23 cellular contexts compared by ENCODE assay signal in genomic region chr19:35665604-35666003, GRCh38. TPM values are rescaled to one million over a fixed set of nuclear protein-coding genes. Genes with fewer than 3 reads are reported as not detected.
DNase-seq lines count a peak whose midpoint lies in the region; ATAC-seq, FAIRE-seq and TF ChIP-seq lines count a peak whose summit lies in the region.
"Had no signal": no experiment of that assay in that cellular context is flagged by ENCODE, and none has a peak within 500 bp of the region (broad histone marks: within the 10 kb centered on the region; RNA-seq: fewer than 3 reads in every experiment).

No MANE protein-coding gene starts in this region.

- no peak for FAIRE-seq in HepG2 (lab: Jason Lieb, UNC)
- FAIRE-seq: GM12891, GM18507, H54 had no signal

- H3K36me3 ChIP-seq in HepG2 (replicated peaks in 1 of 2; ENCODE audit: control insufficient read depth in 1 of 2, insufficient read depth in 2 of 2, low read length in 2 of 2) (no peaks in the 10 kb centered on the region), right lobe of liver (no peaks in the 10 kb centered on the region), Karpas-422 (ENCODE audit: insufficient read depth, low read length) (no peaks in the 10 kb centered on the region), sigmoid colon (peaks cover 0 to 56% (median 7%) of the 10 kb centered on the region in 4 donors), ascending aorta (peaks cover 0 to 34% of the 10 kb centered on the region in 2 donors)

- H3K27ac ChIP-seq in HepG2 (ENCODE audit: extremely low read length, insufficient read depth, low read length) (no peak overlapping the region), right lobe of liver (no peak overlapping the region), Karpas-422 (ENCODE audit: low read length) (no peak overlapping the region), sigmoid colon (no peak overlapping the region), ascending aorta (no peak overlapping the region)

- H3K4me2 ChIP-seq in HepG2 (ENCODE audit: low read depth, low read length): no peak overlapping the region
- H3K4me2 ChIP-seq in Karpas-422 (ENCODE audit: low read depth, low read length, poor library complexity, severe bottlenecking): no peak overlapping the region

- TF ChIP-seq POLR2A in HepG2 (IDR thresholded peaks at IDR 0.05; ENCODE audit: insufficient read depth in 1 of 2, low read depth in 2 of 2, low read length in 2 of 2) (no peak), right lobe of liver (IDR thresholded peaks at IDR 0.05) (no peak), sigmoid colon (IDR thresholded peaks at IDR 0.05) (no peak)

- H3K27me3 ChIP-seq in HepG2 (ENCODE audit: control insufficient read depth in 1 of 2, insufficient read depth in 2 of 2, low read length in 2 of 2) (0 out of 5 replicates have a peak, but pooled peaks cover 0 to 4% of the 10 kb centered on the region in 2 experiments), right lobe of liver (no peaks in the 10 kb centered on the region), Karpas-422 (ENCODE audit: low read length) (no peaks in the 10 kb centered on the region), sigmoid colon (no peaks in the 10 kb centered on the region), ascending aorta (no peaks in the 10 kb centered on the region)

- intact Hi-C loops in HepG2 (cut with micrococcal nuclease; ENCODE audit: unreplicated experiment): no loop called here
- intact Hi-C loops in right lobe of liver (cut with DNase I): no loop called here
- intact Hi-C loops in sigmoid colon (cut with DNase I): no loop called here
- intact Hi-C loops in ascending aorta (cut with DNase I): no loop called here

- H4K20me1 ChIP-seq in HepG2 (ENCODE audit: insufficient read depth, low read length) (no peaks in the 10 kb centered on the region), Karpas-422 (ENCODE audit: insufficient read depth, low read depth, low read length) (no peaks in the 10 kb centered on the region)

- H3K79me2 ChIP-seq in HepG2 (ENCODE audit: insufficient read depth, low read length): no peaks in the 10 kb centered on the region
- no peaks in the 10 kb centered on the region for H3K79me2 ChIP-seq in Karpas-422 (ENCODE audit: low read length)

- ATAC-seq in HepG2 (no peak), right lobe of liver (no peak), GM21360 (IDR thresholded peaks at IDR 0.05; ENCODE audit: unreplicated experiment) (no peak)

- no peak for TF ChIP-seq CTCF in HepG2 (CRISPR knock-in tag; IDR thresholded peaks at IDR 0.05)
- TF ChIP-seq CTCF in right lobe of liver (IDR thresholded peaks at IDR 0.05): no peak
- no peak for TF ChIP-seq CTCF in sigmoid colon (IDR thresholded peaks at IDR 0.05)
- TF ChIP-seq CTCF in ascending aorta (IDR thresholded peaks at IDR 0.05): no peak

- TF ChIP-seq EP300 in HepG2 (IDR thresholded peaks at IDR 0.05; ENCODE audit: low read depth in 2 of 2, low read length in 2 of 2) (no peak), HepG2 (CRISPR knock-in tag; IDR thresholded peaks at IDR 0.05; ENCODE audit: borderline replicate concordance) (no peak), sigmoid colon (IDR thresholded peaks at IDR 0.05) (no peak)

- POLR2A ChIA-PET in HepG2 (lab: Yijun Ruan, JAX): no interaction called here

- H3K9me3 ChIP-seq in HepG2 (ENCODE audit: low read length) (no peaks in the 10 kb centered on the region), right lobe of liver (no peaks in the 10 kb centered on the region), Karpas-422 (ENCODE audit: low read length) (no peaks in the 10 kb centered on the region), sigmoid colon (no peaks in the 10 kb centered on the region), ascending aorta (no peaks in the 10 kb centered on the region)

- H3K4me1 ChIP-seq in HepG2 (ENCODE audit: insufficient read depth, low read length) (peaks cover 32% of the 10 kb centered on the region), right lobe of liver (peaks cover 0 to 14% (median 7%) of the 10 kb centered on the region in 4 donors), Karpas-422 (ENCODE audit: low read length) (no peaks in the 10 kb centered on the region), sigmoid colon (no peaks in the 10 kb centered on the region), ascending aorta (no peaks in the 10 kb centered on the region)

- H3K4me3 ChIP-seq in HepG2 (replicated peaks in 1 of 3; ENCODE audit: insufficient read depth in 1 of 3, low read depth in 2 of 3, low read length in 3 of 3): no peak overlapping the region
- no peak overlapping the region for H3K4me3 ChIP-seq in right lobe of liver
- no peak overlapping the region for H3K4me3 ChIP-seq in Karpas-422 (ENCODE audit: low read length)
- no peak overlapping the region for H3K4me3 ChIP-seq in sigmoid colon
- no peak overlapping the region for H3K4me3 ChIP-seq in ascending aorta

- DNase-seq in HepG2 (ENCODE audit: low spot score) (no peak), right lobe of liver (no peak), Karpas-422 (peak; percentile 12), sigmoid colon (peak; percentile 52), ascending aorta (ENCODE audit: low spot score in 2 of 2) (no peak)
- DNase-seq: C1 segment of cervical spinal cord; Calu3; CD4-positive, alpha-beta memory T cell; COR-L47; DMS53; DMS79 treated with DMSO at 0.1 percent for 48 hours; GF-D8; GOT3; HCEC 1CT had no signal

- CTCF ChIA-PET in HepG2 (lab: Yijun Ruan, JAX; ENCODE audit: low intra/inter-chr PET ratio, low total read pairs): no interaction called here

- in situ Hi-C loops in HepG2 (cut with HindIII; ENCODE audit: extremely low pct_ligation_motif_present, low pct_unique_long_range_greater_than_20kb): no loop called here

- WGBS in HepG2 (ENCODE audit: low lambda C conversion rate): 45% methylated on average over 6 of the region's 7 CpGs
- 77% methylated on average over 7 of the region's 7 CpGs for WGBS in right lobe of liver (ENCODE audit: insufficient coverage, low coverage, low lambda C conversion rate, missing lambda C conversion rate)
- WGBS in sigmoid colon, 2 donors: 76 to 83% methylated on average over 7 of the region's 7 CpGs

- H2AFZ ChIP-seq in HepG2 (ENCODE audit: low read length) (no peak overlapping the region), Karpas-422 (ENCODE audit: low read length) (no peak overlapping the region)

- H3K9me2 ChIP-seq in Karpas-422 (replicated peaks; ENCODE audit: insufficient read depth, low read length): no peaks in the 10 kb centered on the region

- H3K9ac ChIP-seq in HepG2 (ENCODE audit: insufficient read depth, low read depth, low read length): no peak overlapping the region
- no peak overlapping the region for H3K9ac ChIP-seq in Karpas-422 (ENCODE audit: low read length)

- no TSS peak for BruUV-seq in HepG2 (replicated peaks; lab: Mats Ljungman, UMichigan)

- no peak for TF ChIP-seq RAD21 in HepG2 (CRISPR knock-in tag; IDR thresholded peaks at IDR 0.05)

RNA-seq across cellular contexts. Expression of gene UPK1A, which starts 0.7 kb away (rescaled TPM):
- total RNA-seq in HepG2 (2016; rRNA removed; fragmentation: Illumina TruSeq; extraction: Trizol): not detected in 2 replicates
- not detected in 2 replicates for total RNA-seq in HepG2 (2016; cell fraction: cytosol; rRNA removed; fragmentation: Illumina TruSeq; extraction: Trizol; ENCODE audit: low read depth)
- total RNA-seq in HepG2 (2016; cell fraction: insoluble cytoplasmic fraction; rRNA removed; fragmentation: Illumina TruSeq; extraction: Trizol): not detected in 2 replicates
- not detected in 2 replicates for total RNA-seq in HepG2 (2016; cell fraction: membrane; rRNA removed; fragmentation: Illumina TruSeq; extraction: Trizol)
- total RNA-seq in HepG2 (2016; cell fraction: nucleus; rRNA removed; fragmentation: Illumina TruSeq; extraction: Trizol): not detected in 2 replicates
- 2.5 and 2.9 TPM in 2 replicates for polyA plus RNA-seq in HepG2 (2011; rRNA removed)
- 2.3 and 3.1 TPM in 2 replicates for polyA plus RNA-seq in HepG2 (2011; cell fraction: cytosol; rRNA removed)
- 1.7 and 1.8 TPM in 2 replicates for polyA plus RNA-seq in HepG2 (2011; cell fraction: nucleus; rRNA removed)
- polyA plus RNA-seq in HepG2 (2012): 0.93 and 1.7 TPM in 2 replicates
- polyA plus RNA-seq in HepG2 (2016; cell fraction: cytosol; fragmentation: Illumina TruSeq; extraction: Trizol; ENCODE audit: low read depth): 0.17 TPM in 1 of 2 replicates, not detected in the other
- 0.20 TPM in 1 of 2 replicates, not detected in the other for polyA plus RNA-seq in HepG2 (2016; cell fraction: insoluble cytoplasmic fraction; fragmentation: Illumina TruSeq; extraction: Trizol; ENCODE audit: low read depth)
- polyA plus RNA-seq in HepG2 (2016; cell fraction: membrane; fragmentation: Illumina TruSeq; extraction: Trizol; ENCODE audit: low read depth): 0.14 TPM in 1 of 2 replicates, not detected in the other
- polyA plus RNA-seq in HepG2 (2016; cell fraction: nucleus; fragmentation: Illumina TruSeq; extraction: Trizol; ENCODE audit: insufficient read depth, low read depth): not detected in 2 replicates
- 0.30 and 1.3 TPM in 2 replicates for polyA minus RNA-seq in HepG2 (2011; rRNA and poly(A)+ RNA removed; ENCODE audit: low replicate concordance)
- 0.88 and 0.89 TPM in 2 replicates for polyA minus RNA-seq in HepG2 (2011; cell fraction: cytosol; rRNA and poly(A)+ RNA removed)
- polyA minus RNA-seq in HepG2 (2011; cell fraction: nucleus; rRNA and poly(A)+ RNA removed): 0.39 TPM in 1 of 2 replicates, not detected in the other
- total RNA-seq in right lobe of liver: under 1 TPM in 1 of 6 experiments, not detected in 5; 0.27 TPM
- total RNA-seq in Karpas-422 (2014; rRNA removed; shearing (Covaris generic); ENCODE audit: low replicate concordance): not detected in 2 replicates
- total RNA-seq in sigmoid colon: under 1 TPM in 1 of 4 donors, not detected in 3; 0.55 TPM
- polyA plus RNA-seq in sigmoid colon: not detected
- not detected for total RNA-seq in ascending aorta
- total RNA-seq: A172, A673, Calu3, Daoy, G401 had no signal
- polyA plus RNA-seq: CD4-positive, alpha-beta memory T cell had no signal

RNA-seq across cellular contexts. Expression of gene COX6B1, which starts 17.5 kb away (rescaled TPM):
- 487 and 598 TPM in 2 replicates for total RNA-seq in HepG2 (2016; rRNA removed; fragmentation: Illumina TruSeq; extraction: Trizol)
- total RNA-seq in HepG2 (2016; cell fraction: cytosol; rRNA removed; fragmentation: Illumina TruSeq; extraction: Trizol; ENCODE audit: low read depth): 218 and 283 TPM in 2 replicates
- total RNA-seq in HepG2 (2016; cell fraction: insoluble cytoplasmic fraction; rRNA removed; fragmentation: Illumina TruSeq; extraction: Trizol): 483 and 617 TPM in 2 replicates
- total RNA-seq in HepG2 (2016; cell fraction: membrane; rRNA removed; fragmentation: Illumina TruSeq; extraction: Trizol): 247 and 299 TPM in 2 replicates
- 178 and 186 TPM in 2 replicates for total RNA-seq in HepG2 (2016; cell fraction: nucleus; rRNA removed; fragmentation: Illumina TruSeq; extraction: Trizol)
- polyA plus RNA-seq in HepG2 (2011; rRNA removed): 469 and 481 TPM in 2 replicates
- 584 and 686 TPM in 2 replicates for polyA plus RNA-seq in HepG2 (2011; cell fraction: cytosol; rRNA removed)
- 208 and 220 TPM in 2 replicates for polyA plus RNA-seq in HepG2 (2011; cell fraction: nucleus; rRNA removed)
- 383 and 386 TPM in 2 replicates for polyA plus RNA-seq in HepG2 (2012)
- 249 and 303 TPM in 2 replicates for polyA plus RNA-seq in HepG2 (2016; cell fraction: cytosol; fragmentation: Illumina TruSeq; extraction: Trizol; ENCODE audit: low read depth)
- 687 and 740 TPM in 2 replicates for polyA plus RNA-seq in HepG2 (2016; cell fraction: insoluble cytoplasmic fraction; fragmentation: Illumina TruSeq; extraction: Trizol; ENCODE audit: low read depth)
- polyA plus RNA-seq in HepG2 (2016; cell fraction: membrane; fragmentation: Illumina TruSeq; extraction: Trizol; ENCODE audit: low read depth): 255 and 294 TPM in 2 replicates
- polyA plus RNA-seq in HepG2 (2016; cell fraction: nucleus; fragmentation: Illumina TruSeq; extraction: Trizol; ENCODE audit: insufficient read depth, low read depth): 319 and 339 TPM in 2 replicates
- 521 and 803 TPM in 2 replicates for polyA minus RNA-seq in HepG2 (2011; rRNA and poly(A)+ RNA removed; ENCODE audit: low replicate concordance)
- 131 and 134 TPM in 2 replicates for polyA minus RNA-seq in HepG2 (2011; cell fraction: cytosol; rRNA and poly(A)+ RNA removed)
- 44.8 and 54.5 TPM in 2 replicates for polyA minus RNA-seq in HepG2 (2011; cell fraction: nucleus; rRNA and poly(A)+ RNA removed)
- 100 to 1,000 TPM; 189 to 697 (median 228) TPM for total RNA-seq in right lobe of liver
- total RNA-seq in Karpas-422 (2014; rRNA removed; shearing (Covaris generic); ENCODE audit: low replicate concordance): 445 and 611 TPM in 2 replicates
- 100 to 1,000 TPM; 593 to 780 (median 696) TPM for total RNA-seq in sigmoid colon
- polyA plus RNA-seq in sigmoid colon: 1,000 to 10,000 TPM; 1,177 to 1,718 (median 1,686) TPM
- 301 TPM for total RNA-seq in ascending aorta

RNA-seq across cellular contexts. Expression of gene ETV2, which starts 24.1 kb away (rescaled TPM):
- total RNA-seq in HepG2 (2016; rRNA removed; fragmentation: Illumina TruSeq; extraction: Trizol): 0.20 and 0.46 TPM in 2 replicates
- 0.40 and 0.71 TPM in 2 replicates for total RNA-seq in HepG2 (2016; cell fraction: cytosol; rRNA removed; fragmentation: Illumina TruSeq; extraction: Trizol; ENCODE audit: low read depth)
- total RNA-seq in HepG2 (2016; cell fraction: insoluble cytoplasmic fraction; rRNA removed; fragmentation: Illumina TruSeq; extraction: Trizol): 0.52 and 0.63 TPM in 2 replicates
- 0.43 and 1.0 TPM in 2 replicates for total RNA-seq in HepG2 (2016; cell fraction: membrane; rRNA removed; fragmentation: Illumina TruSeq; extraction: Trizol)
- 0.60 TPM in 1 of 2 replicates, not detected in the other for total RNA-seq in HepG2 (2016; cell fraction: nucleus; rRNA removed; fragmentation: Illumina TruSeq; extraction: Trizol)
- 0.07 and 0.18 TPM in 2 replicates for polyA plus RNA-seq in HepG2 (2011; rRNA removed)
- 0.19 and 0.35 TPM in 2 replicates for polyA plus RNA-seq in HepG2 (2011; cell fraction: cytosol; rRNA removed)
- polyA plus RNA-seq in HepG2 (2011; cell fraction: nucleus; rRNA removed): not detected in 2 replicates
- polyA plus RNA-seq in HepG2 (2012): 0.21 TPM in 1 of 2 replicates, not detected in the other
- polyA plus RNA-seq in HepG2 (2016; cell fraction: cytosol; fragmentation: Illumina TruSeq; extraction: Trizol; ENCODE audit: low read depth): 2.2 and 2.4 TPM in 2 replicates
- 0.93 and 1.0 TPM in 2 replicates for polyA plus RNA-seq in HepG2 (2016; cell fraction: insoluble cytoplasmic fraction; fragmentation: Illumina TruSeq; extraction: Trizol; ENCODE audit: low read depth)
- polyA plus RNA-seq in HepG2 (2016; cell fraction: membrane; fragmentation: Illumina TruSeq; extraction: Trizol; ENCODE audit: low read depth): 1.2 and 1.8 TPM in 2 replicates
- polyA plus RNA-seq in HepG2 (2016; cell fraction: nucleus; fragmentation: Illumina TruSeq; extraction: Trizol; ENCODE audit: insufficient read depth, low read depth): 1.2 TPM in 1 of 2 replicates, not detected in the other
- 0.18 TPM in 1 of 2 replicates, not detected in the other for polyA minus RNA-seq in HepG2 (2011; rRNA and poly(A)+ RNA removed; ENCODE audit: low replicate concordance)
- not detected in 2 replicates for polyA minus RNA-seq in HepG2 (2011; cell fraction: cytosol; rRNA and poly(A)+ RNA removed)
- polyA minus RNA-seq in HepG2 (2011; cell fraction: nucleus; rRNA and poly(A)+ RNA removed): not detected in 2 replicates
- total RNA-seq in right lobe of liver: 1 to 10 TPM in 1 of 6 experiments, under 1 TPM in 3, not detected in 2; 0.38 to 1.2 (median 0.57) TPM
- 0.54 and 0.75 TPM in 2 replicates for total RNA-seq in Karpas-422 (2014; rRNA removed; shearing (Covaris generic); ENCODE audit: low replicate concordance)
- 1 to 10 TPM in 2 of 4 donors, under 1 TPM in 1, not detected in 1; 0.55 to 2.3 (median 1.1) TPM for total RNA-seq in sigmoid colon
- polyA plus RNA-seq in sigmoid colon: 1 to 10 TPM; 2.0 to 5.4 (median 4.9) TPM
- total RNA-seq in ascending aorta: 4.8 TPM
- total RNA-seq: Daoy, G401 had no signal

RNA-seq across cellular contexts. Expression of gene RBM42, which starts 36.8 kb away (rescaled TPM):
- total RNA-seq in HepG2 (2016; rRNA removed; fragmentation: Illumina TruSeq; extraction: Trizol): 49.7 and 55.3 TPM in 2 replicates
- total RNA-seq in HepG2 (2016; cell fraction: cytosol; rRNA removed; fragmentation: Illumina TruSeq; extraction: Trizol; ENCODE audit: low read depth): 6.0 and 6.9 TPM in 2 replicates
- 47.3 and 54.7 TPM in 2 replicates for total RNA-seq in HepG2 (2016; cell fraction: insoluble cytoplasmic fraction; rRNA removed; fragmentation: Illumina TruSeq; extraction: Trizol)
- total RNA-seq in HepG2 (2016; cell fraction: membrane; rRNA removed; fragmentation: Illumina TruSeq; extraction: Trizol): 14.0 and 14.6 TPM in 2 replicates
- total RNA-seq in HepG2 (2016; cell fraction: nucleus; rRNA removed; fragmentation: Illumina TruSeq; extraction: Trizol): 19.2 and 23.6 TPM in 2 replicates
- 27.2 and 30.6 TPM in 2 replicates for polyA plus RNA-seq in HepG2 (2011; rRNA removed)
- polyA plus RNA-seq in HepG2 (2011; cell fraction: cytosol; rRNA removed): 31.2 and 46.3 TPM in 2 replicates
- 22.3 and 22.9 TPM in 2 replicates for polyA plus RNA-seq in HepG2 (2011; cell fraction: nucleus; rRNA removed)
- polyA plus RNA-seq in HepG2 (2012): 29.6 and 31.8 TPM in 2 replicates
- polyA plus RNA-seq in HepG2 (2016; cell fraction: cytosol; fragmentation: Illumina TruSeq; extraction: Trizol; ENCODE audit: low read depth): 8.2 TPM in 2 replicates
- 57.8 and 72.2 TPM in 2 replicates for polyA plus RNA-seq in HepG2 (2016; cell fraction: insoluble cytoplasmic fraction; fragmentation: Illumina TruSeq; extraction: Trizol; ENCODE audit: low read depth)
- 10.1 and 13.3 TPM in 2 replicates for polyA plus RNA-seq in HepG2 (2016; cell fraction: membrane; fragmentation: Illumina TruSeq; extraction: Trizol; ENCODE audit: low read depth)
- 40.6 and 42.2 TPM in 2 replicates for polyA plus RNA-seq in HepG2 (2016; cell fraction: nucleus; fragmentation: Illumina TruSeq; extraction: Trizol; ENCODE audit: insufficient read depth, low read depth)
- 29.9 and 44.8 TPM in 2 replicates for polyA minus RNA-seq in HepG2 (2011; rRNA and poly(A)+ RNA removed; ENCODE audit: low replicate concordance)
- 18.9 and 20.0 TPM in 2 replicates for polyA minus RNA-seq in HepG2 (2011; cell fraction: cytosol; rRNA and poly(A)+ RNA removed)
- 4.8 and 6.1 TPM in 2 replicates for polyA minus RNA-seq in HepG2 (2011; cell fraction: nucleus; rRNA and poly(A)+ RNA removed)
- 10 to 100 TPM; 27.8 to 46.5 (median 31.0) TPM for total RNA-seq in right lobe of liver
- total RNA-seq in Karpas-422 (2014; rRNA removed; shearing (Covaris generic); ENCODE audit: low replicate concordance): 36.9 and 82.1 TPM in 2 replicates
- total RNA-seq in sigmoid colon: 10 to 100 TPM; 43.5 to 61.2 (median 53.2) TPM
- 10 to 100 TPM; 51.3 to 78.3 (median 55.9) TPM for polyA plus RNA-seq in sigmoid colon
- total RNA-seq in ascending aorta: 69.0 TPM

RNA-seq across cellular contexts. Expression of gene ZBTB32, which starts 38.8 kb away (rescaled TPM):
- total RNA-seq in HepG2 (2016; rRNA removed; fragmentation: Illumina TruSeq; extraction: Trizol): not detected in 2 replicates
- total RNA-seq in HepG2 (2016; cell fraction: cytosol; rRNA removed; fragmentation: Illumina TruSeq; extraction: Trizol; ENCODE audit: low read depth): not detected in 2 replicates
- not detected in 2 replicates for total RNA-seq in HepG2 (2016; cell fraction: insoluble cytoplasmic fraction; rRNA removed; fragmentation: Illumina TruSeq; extraction: Trizol)
- total RNA-seq in HepG2 (2016; cell fraction: membrane; rRNA removed; fragmentation: Illumina TruSeq; extraction: Trizol): not detected in 2 replicates
- not detected in 2 replicates for total RNA-seq in HepG2 (2016; cell fraction: nucleus; rRNA removed; fragmentation: Illumina TruSeq; extraction: Trizol)
- polyA plus RNA-seq in HepG2 (2011; rRNA removed): not detected in 2 replicates
- not detected in 2 replicates for polyA plus RNA-seq in HepG2 (2011; cell fraction: cytosol; rRNA removed)
- not detected in 2 replicates for polyA plus RNA-seq in HepG2 (2011; cell fraction: nucleus; rRNA removed)
- polyA plus RNA-seq in HepG2 (2012): 0.50 TPM in 1 of 2 replicates, not detected in the other
- polyA plus RNA-seq in HepG2 (2016; cell fraction: cytosol; fragmentation: Illumina TruSeq; extraction: Trizol; ENCODE audit: low read depth): not detected in 2 replicates
- not detected in 2 replicates for polyA plus RNA-seq in HepG2 (2016; cell fraction: insoluble cytoplasmic fraction; fragmentation: Illumina TruSeq; extraction: Trizol; ENCODE audit: low read depth)
- polyA plus RNA-seq in HepG2 (2016; cell fraction: membrane; fragmentation: Illumina TruSeq; extraction: Trizol; ENCODE audit: low read depth): not detected in 2 replicates
- not detected in 2 replicates for polyA plus RNA-seq in HepG2 (2016; cell fraction: nucleus; fragmentation: Illumina TruSeq; extraction: Trizol; ENCODE audit: insufficient read depth, low read depth)
- not detected in 2 replicates for polyA minus RNA-seq in HepG2 (2011; rRNA and poly(A)+ RNA removed; ENCODE audit: low replicate concordance)
- not detected in 2 replicates for polyA minus RNA-seq in HepG2 (2011; cell fraction: cytosol; rRNA and poly(A)+ RNA removed)
- polyA minus RNA-seq in HepG2 (2011; cell fraction: nucleus; rRNA and poly(A)+ RNA removed): not detected in 2 replicates
- under 1 TPM in 1 of 6 experiments, not detected in 5; 0.15 TPM for total RNA-seq in right lobe of liver
- total RNA-seq in Karpas-422 (2014; rRNA removed; shearing (Covaris generic); ENCODE audit: low replicate concordance): not detected in 2 replicates
- not detected for total RNA-seq in sigmoid colon
- polyA plus RNA-seq in sigmoid colon: 1 to 10 TPM in 1 of 3 donors, not detected in 2; 3.1 TPM
- total RNA-seq in ascending aorta: not detected
- total RNA-seq: A172, A673, Calu3 had no signal
- polyA plus RNA-seq: BJ had no signal

Comparison
In these comparisons a context has a peak if more than half of its experiments do, and no peak if none do; other contexts are left out.
1. DNase-seq: peak in Karpas-422 (single experiment) and sigmoid colon (single experiment); none in HepG2 (single experiment), right lobe of liver (0 of 3) and ascending aorta (0 of 2).